In genomic region chr11:37613031-37613430, GRCh38 we compare ENCODE assay signal across 30 cellular contexts.
"Had no signal": no experiment of that assay in that cellular context is flagged by ENCODE, and none has a peak within 500 bp of the region (broad histone marks: within the 10 kb centered on the region; RNA-seq: fewer than 3 reads in every experiment).

No MANE protein-coding gene starts in this region.

- H3K27me3 ChIP-seq: body of pancreas, gastroesophageal sphincter, hepatocyte, neutrophil, vagina had no signal

- H3K36me3 ChIP-seq: gastroesophageal sphincter, neutrophil, thoracic aorta, vagina had no signal

- H3K4me1 ChIP-seq: body of pancreas, gastroesophageal sphincter, vagina had no signal

- H3K27ac ChIP-seq: body of pancreas, epithelial cell of prostate, gastroesophageal sphincter, hepatocyte, neutrophil, skin epidermis, thoracic aorta, vagina had no signal

- H3K4me3 ChIP-seq: body of pancreas, gastroesophageal sphincter, hepatocyte, skin epidermis, thoracic aorta, vagina had no signal

- DNase-seq: activated B cell treated with CpG ODN at 0.5 μM for 24 hours; activated CD4-positive, alpha-beta T cell treated with anti-CD3 and anti-CD28 coated beads, Interleukin-2, amount 50 U/mL, for 1 hour; activated CD8-positive, alpha-beta T cell treated with anti-CD3 and anti-CD28 coated beads for 36 hours; activated naive CD4-positive, alpha-beta T cell; activated T-cell treated with anti-CD3 and anti-CD28 coated beads, Interleukin-2, amount 50 U/mL, for 48 hours; anterior cingulate cortex; body of pancreas; dermis blood vessel endothelial cell; effector CD4-positive, alpha-beta T cell; immature natural killer cell; kidney; left colon; mesenchymal stem cell; natural killer cell; retina; stimulated activated CD4-positive, alpha-beta T cell treated with anti-CD3 and anti-CD28 coated beads, Interleukin-12 subunit alpha, Interleukin-12 subunit beta, amount 100 ng/mL, for 4 hours; stimulated activated CD4-positive, alpha-beta T cell treated with anti-CD3 and anti-CD28 coated beads, Interleukin-4, amount 100 ng/mL, for 1 hour; T-helper 2 cell; trophoblast cell had no signal

- H3K9me3 ChIP-seq: body of pancreas, gastroesophageal sphincter, neutrophil, thoracic aorta, vagina had no signal

- FAIRE-seq: colon, endometrium had no signal

- ATAC-seq: activated CD8-positive, alpha-beta T cell treated with anti-CD3 and anti-CD28 coated beads for 36 hours; activated naive CD4-positive, alpha-beta T cell treated with anti-CD3 and anti-CD28 coated beads, Interleukin-2, amount 50 U/mL, for 72 hours; body of pancreas; gastroesophageal sphincter; left colon; natural killer cell; sciatic nerve had no signal
